17 cellular contexts compared by ENCODE assay signal in the genomic region with DNA sequence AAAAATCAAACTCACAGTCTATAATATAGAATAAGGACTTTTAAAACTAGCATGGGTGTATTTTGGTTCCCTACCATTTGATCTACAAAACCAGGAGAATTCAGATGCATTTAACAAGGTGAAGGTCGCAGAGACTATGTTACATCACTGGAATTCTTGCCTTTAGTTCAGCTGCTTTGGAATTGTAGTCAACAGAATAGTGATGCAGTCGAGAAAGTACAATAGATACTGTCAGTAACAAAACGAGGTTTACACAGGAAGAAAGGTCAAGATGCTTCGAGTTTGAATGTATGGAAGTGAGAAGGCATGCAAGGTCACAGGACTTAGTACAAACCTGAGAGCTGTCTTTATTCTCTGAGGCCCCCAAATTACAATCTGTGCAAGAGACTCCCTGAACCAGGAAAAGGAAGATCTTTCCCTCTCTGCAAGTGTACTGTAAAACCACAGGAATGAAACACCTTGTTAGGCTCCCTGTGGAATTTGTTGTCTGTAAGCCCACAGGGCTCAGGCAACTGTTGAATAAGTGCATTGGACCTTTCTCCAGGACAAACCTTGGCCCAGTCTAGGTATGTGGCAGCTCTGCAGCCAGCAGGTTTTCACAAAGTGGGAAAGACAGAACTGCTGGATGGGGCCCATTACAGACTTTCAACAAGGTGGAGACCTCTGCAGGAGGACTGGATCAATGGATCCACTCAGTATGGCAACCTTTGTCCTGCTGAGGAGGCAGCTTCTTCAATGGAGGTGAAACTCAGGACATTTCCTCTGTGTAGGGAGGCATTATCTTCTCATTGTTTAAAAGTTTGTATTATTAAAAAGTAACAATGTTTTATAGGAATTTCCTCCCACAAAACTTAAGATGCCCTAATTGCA.
DNase-seq lines count a peak whose midpoint lies in the region; ATAC-seq, FAIRE-seq and TF ChIP-seq lines count a peak whose summit lies in the region.
"Had no signal": no experiment of that assay in that cellular context is flagged by ENCODE, and none has a peak within 500 bp of the region (broad histone marks: within the 10 kb centered on the region; RNA-seq: fewer than 3 reads in every experiment).

No MANE protein-coding gene starts in this region.

- H2BK5ac ChIP-seq in H9 (ENCODE audit: insufficient read length, low read length), result no peak overlapping the region

- H3K79me2 ChIP-seq in H9 (ENCODE audit: insufficient read depth, low read length) (no peaks in the 10 kb centered on the region), PC-3 (ENCODE audit: low read length) (no peaks in the 10 kb centered on the region)

- H3K27ac Mint-ChIP-seq in H9, result no peak overlapping the region

- H2BK120ac ChIP-seq in H9 (ENCODE audit: low read depth, low read length, poor library complexity, severe bottlenecking), result no peak overlapping the region

- FAIRE-seq in small intestine (lab: Jason Lieb, UNC), result no peak
- FAIRE-seq: GM12878 had no signal

- WGBS in H9 (ENCODE audit: extremely low coverage, insufficient read length, low lambda C conversion rate), result no CpG with 5 or more reads among the region's 4 CpGs
- 62 to 87% (median 74%) methylated on average over 4 of the region's 4 CpGs for WGBS in small intestine, 3 donors

- H2AFZ ChIP-seq in H9 (ENCODE audit: low read length), result no peak overlapping the region
- no peak overlapping the region for H2AFZ ChIP-seq in PC-3 (ENCODE audit: low read length)

- H3K4me2 ChIP-seq in H9 (ENCODE audit: insufficient read depth, insufficient read length, low read length) (no peak overlapping the region), PC-3 (ENCODE audit: low read length) (no peak overlapping the region)
- H3K4me2 ChIP-seq: BLaER1 treated with 17β-estradiol and CSF1 and Interleukin-3, amounts not matched to agents 10 nM and 100 nM; KMS-11 had no signal

- H4K91ac ChIP-seq in H9 (ENCODE audit: insufficient read length, low read depth, low read length), result no peak overlapping the region

- no peak overlapping the region for H3K14ac ChIP-seq in H9 (ENCODE audit: insufficient read depth, low read length)

- no peaks in the 10 kb centered on the region for H3K9me3 ChIP-seq in H9 (ENCODE audit: control insufficient read depth, low read depth, low read length)
- no peaks in the 10 kb centered on the region for H3K9me3 ChIP-seq in PC-3 (ENCODE audit: low read length)
- H3K9me3 ChIP-seq in small intestine (ENCODE audit: control insufficient read depth, low read depth), result no peaks in the 10 kb centered on the region
- H3K9me3 ChIP-seq: Peyer's patch had no signal

- H3K36me3 ChIP-seq in PC-3 (ENCODE audit: low read depth, low read length), result 0 out of 2 replicates have a peak, but pooled peaks cover 4% of the 10 kb centered on the region
- H3K36me3 ChIP-seq in kidney epithelial cell (ENCODE audit: control insufficient read depth, insufficient read depth, low read length), result no peaks in the 10 kb centered on the region
- H3K36me3 ChIP-seq in small intestine (ENCODE audit: control insufficient read depth in 2 of 2, insufficient read depth in 2 of 2, low read length in 2 of 2), result peaks cover 0 to under 1% of the 10 kb centered on the region in 2 donors
- H3K36me3 ChIP-seq: Peyer's patch had no signal

- H4K20me1 ChIP-seq in H9 (ENCODE audit: control insufficient read depth, insufficient read depth, insufficient read length) (no peaks in the 10 kb centered on the region), PC-3 (ENCODE audit: low read length) (no peaks in the 10 kb centered on the region)
- H4K20me1 ChIP-seq: BLaER1 treated with 17β-estradiol and CSF1 and Interleukin-3, amounts not matched to agents 10 nM and 100 nM had no signal

- H3K27ac ChIP-seq in H9 (ENCODE audit: insufficient read length, low read depth, low read length) (no peak overlapping the region), PC-3 (ENCODE audit: low read length) (no peak overlapping the region), small intestine (ENCODE audit: low read depth in 1 of 2, low read length in 1 of 2) (no peak overlapping the region)
- H3K27ac ChIP-seq: BLaER1 treated with 17β-estradiol and CSF1 and Interleukin-3, amounts not matched to agents 10 nM and 100 nM; KMS-11; Peyer's patch had no signal

- no peaks in the 10 kb centered on the region for H3K23me2 ChIP-seq in H9 (ENCODE audit: insufficient read length, low read depth, low read length, poor library complexity, severe bottlenecking)

- H2BK12ac ChIP-seq in H9 (ENCODE audit: insufficient read length, low read depth, low read length), result no peak overlapping the region

- peaks cover 11% of the 10 kb centered on the region in 2 experiments for H3K4me1 Mint-ChIP-seq in H9

- ATAC-seq in PC-3, result peak; percentile 27; the same call in 1 of the 2 replicates
- ATAC-seq: GM12878 had no signal

- H3K4me3 ChIP-seq in PC-3 (ENCODE audit: low read length), result no peak overlapping the region
- no peak overlapping the region for H3K4me3 ChIP-seq in kidney epithelial cell (ENCODE audit: low read depth, low read length)
- no peak overlapping the region for H3K4me3 ChIP-seq in small intestine (ENCODE audit: low read depth in 1 of 2, low read length in 2 of 2)
- H3K4me3 ChIP-seq: BLaER1 treated with 17β-estradiol and CSF1 and Interleukin-3, amounts not matched to agents 10 nM and 100 nM; GM12878; Peyer's patch had no signal

- H3T11ph ChIP-seq in H9 (ENCODE audit: low read length), result no peak overlapping the region

- TF ChIP-seq CTCF in H9 (conservative IDR thresholded peaks at IDR 0.05) (peak; percentile 18; the same call in 1 of the 3 replicates), PC-3 (conservative IDR thresholded peaks at IDR 0.05; ENCODE audit: low read depth, low read length) (no peak), kidney epithelial cell (IDR thresholded peaks at IDR 0.05; ENCODE audit: insufficient read depth, low read length, poor library complexity, severe bottlenecking) (peak; percentile 5)

- no peaks in the 10 kb centered on the region for H3K27me3 Mint-ChIP-seq in H9 (ENCODE audit: low read depth)

- no peak overlapping the region for H2BK15ac ChIP-seq in H9 (ENCODE audit: low read depth, low read length)

- H3K36me3 Mint-ChIP-seq in H9 (ENCODE audit: insufficient read depth in 1 of 3, low read depth in 3 of 3), result peaks cover 7 to 17% (median 10%) of the 10 kb centered on the region in 3 experiments; a peak in 6 of 7 replicates

- no TSS peak for BruUV-seq in PC-3 (replicated peaks; lab: Mats Ljungman, UMichigan)

- intact Hi-C loops in PC-3 (cut with micrococcal nuclease), result no loop called here

- H3K9ac ChIP-seq in H9 (ENCODE audit: extremely low read depth, insufficient read length, low read length) (no peak overlapping the region), PC-3 (ENCODE audit: low read length) (no peak overlapping the region)
- H3K9ac ChIP-seq: BLaER1 treated with 17β-estradiol and CSF1 and Interleukin-3, amounts not matched to agents 10 nM and 100 nM; KMS-11 had no signal

- H3K4me1 ChIP-seq in H9 (ENCODE audit: insufficient read depth, low read length) (no peaks in the 10 kb centered on the region), PC-3 (ENCODE audit: insufficient read depth, low read length) (no peaks in the 10 kb centered on the region), small intestine (ENCODE audit: control insufficient read depth in 2 of 2, insufficient read depth in 1 of 2, low read depth in 1 of 2, low read length in 1 of 2) (no peaks in the 10 kb centered on the region)
- H3K4me1 ChIP-seq: Peyer's patch had no signal

- no peak overlapping the region for H4K8ac ChIP-seq in H9 (replicated peaks; ENCODE audit: insufficient read length, low read depth, low read length)

- H3K27me3 ChIP-seq in H9 (ENCODE audit: insufficient read depth, low read length), result no peaks in the 10 kb centered on the region
- H3K27me3 ChIP-seq in PC-3 (ENCODE audit: low read length), result no peaks in the 10 kb centered on the region
- H3K27me3 ChIP-seq in kidney epithelial cell (ENCODE audit: control insufficient read depth, insufficient read depth, low read length), result no peaks in the 10 kb centered on the region
- no peaks in the 10 kb centered on the region for H3K27me3 ChIP-seq in small intestine (ENCODE audit: control insufficient read depth in 2 of 2, insufficient read depth in 2 of 2, low read length in 2 of 2)
- H3K27me3 ChIP-seq: BLaER1 treated with 17β-estradiol and CSF1 and Interleukin-3, amounts not matched to agents 10 nM and 100 nM; Peyer's patch had no signal

- POLR2A ChIA-PET in PC-3 (lab: Charles Lee; ENCODE audit: unreplicated experiment), result no interaction called here

- H3K56ac ChIP-seq in H9 (ENCODE audit: insufficient read length, low read depth, low read length), result no peak overlapping the region

- no peaks in the 10 kb centered on the region for H3K9me3 Mint-ChIP-seq in H9

- no peak overlapping the region for H4K5ac ChIP-seq in H9 (ENCODE audit: insufficient read length, low read depth, low read length)

- H2BK20ac ChIP-seq in H9 (ENCODE audit: low read depth, low read length, poor library complexity, severe bottlenecking), result no peak overlapping the region

- DNase-seq in H9, result no peak
- no peak for DNase-seq in PC-3
- DNase-seq in kidney epithelial cell (ENCODE audit: low read depth), result no peak
- peak; percentile 34 for DNase-seq in small intestine
- DNase-seq in DMS53 treated with DMSO at 0.1 percent for 48 hours (lab: John Stamatoyannopoulos, UW; ENCODE audit: unreplicated experiment), result no peak
- DNase-seq in AG08396 (ENCODE audit: low spot score), result no peak
- DNase-seq in NCI-H2227 (lab: John Stamatoyannopoulos, UW; ENCODE audit: unreplicated experiment), result no peak
- DNase-seq: COR-L47, NCI-H1105 treated with DMSO at 0.1 percent for 48 hours, NCI-H187, NCI-H446, NCI-H748 treated with DMSO at 0.1 percent for 48 hours, Peyer's patch, SHP77 had no signal

- no peaks in the 10 kb centered on the region for H3K79me1 ChIP-seq in H9 (ENCODE audit: insufficient read depth, low read depth, low read length, poor library complexity, severe bottlenecking)

- H3K4ac ChIP-seq in H9 (ENCODE audit: low read depth, low read length), result no peak overlapping the region

- no peak overlapping the region for H2AK5ac ChIP-seq in H9 (ENCODE audit: insufficient read length, low read length)

- CTCF ChIA-PET in PC-3 (lab: Charles Lee), result no interaction called here

- H3F3A ChIP-seq in PC-3 (ENCODE audit: low read length, unreplicated experiment), result no peaks in the 10 kb centered on the region

- no peak overlapping the region for H3K23ac ChIP-seq in H9 (ENCODE audit: insufficient read length, low read depth, low read length)

- no peak overlapping the region for H3K18ac ChIP-seq in H9 (ENCODE audit: insufficient read length, low read depth, low read length)

- no peak overlapping the region for H3K4me3 Mint-ChIP-seq in H9

- H3K9me2 ChIP-seq in PC-3 (replicated peaks; ENCODE audit: low read length), result no peaks in the 10 kb centered on the region
